ENCODE assay signal across 12 cellular contexts in the genomic region with DNA sequence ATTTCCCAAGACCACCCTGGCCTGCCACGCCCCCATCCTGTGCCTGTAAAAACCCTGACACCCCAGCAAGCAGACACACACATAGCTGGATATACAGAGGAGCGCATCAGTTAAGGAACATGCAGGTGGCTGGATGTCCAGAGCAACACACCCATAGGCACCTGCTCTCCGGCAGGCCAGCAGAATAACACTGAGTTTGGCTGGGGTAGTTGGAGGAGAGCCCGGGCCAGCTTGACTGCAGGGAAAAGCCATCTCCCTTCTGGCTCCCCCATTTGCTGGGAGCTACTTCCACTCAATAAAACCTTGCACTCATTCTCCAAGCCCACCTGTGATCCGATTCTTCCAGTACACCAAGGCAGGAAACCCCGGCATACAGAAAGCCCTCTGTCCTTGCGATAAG. TPM values are rescaled to one million over a fixed set of nuclear protein-coding genes. Genes with fewer than 3 reads are reported as not detected.
DNase-seq lines count a peak whose midpoint lies in the region; ATAC-seq and TF ChIP-seq lines count a peak whose summit lies in the region.
"Had no signal": no experiment of that assay in that cellular context is flagged by ENCODE, and none has a peak within 500 bp of the region (broad histone marks: within the 10 kb centered on the region; RNA-seq: fewer than 3 reads in every experiment).

No MANE protein-coding gene starts in this region.

- no peak overlapping the region for H3K23ac ChIP-seq in H9 (ENCODE audit: insufficient read length, low read depth, low read length)

- H3K79me2 ChIP-seq in H9 (ENCODE audit: insufficient read depth, low read length) = no peaks in the 10 kb centered on the region

- POLR2A ChIA-PET in WTC11 (lab: Charles Lee) = no interaction called here

- H3K36me3 Mint-ChIP-seq in H9 (ENCODE audit: insufficient read depth in 1 of 3, low read depth in 3 of 3) = no peaks in the 10 kb centered on the region
- no peaks in the 10 kb centered on the region for H3K36me3 Mint-ChIP-seq in WTC11
- H3K36me3 Mint-ChIP-seq in osteocyte (ENCODE audit: unreplicated experiment) = no peaks in the 10 kb centered on the region
- H3K36me3 Mint-ChIP-seq in activated naive CD4-positive, alpha-beta T cell treated with anti-CD3 and anti-CD28 coated beads for 36 hours (ENCODE audit: low read depth) = no peaks in the 10 kb centered on the region
- H3K36me3 Mint-ChIP-seq: CD4-positive, alpha-beta memory T cell had no signal

- H3K4me1 ChIP-seq in H9 (ENCODE audit: insufficient read depth, low read length) = no peaks in the 10 kb centered on the region

- H3K27ac Mint-ChIP-seq in H9 (no peak overlapping the region), WTC11 (no peak overlapping the region), osteocyte (ENCODE audit: unreplicated experiment) (no peak overlapping the region)
- no peak overlapping the region for H3K27ac Mint-ChIP-seq in activated naive CD4-positive, alpha-beta T cell treated with anti-CD3 and anti-CD28 coated beads for 36 hours

- no peak overlapping the region for H3K4ac ChIP-seq in H9 (ENCODE audit: low read depth, low read length)

- H2AFZ ChIP-seq in H9 (ENCODE audit: low read length) = no peak overlapping the region

- no peak overlapping the region for H3K14ac ChIP-seq in H9 (ENCODE audit: insufficient read depth, low read length)

- no peak overlapping the region for H3K4me2 ChIP-seq in H9 (ENCODE audit: insufficient read depth, insufficient read length, low read length)

- H2AK5ac ChIP-seq in H9 (ENCODE audit: insufficient read length, low read length) = no peak overlapping the region

- DNase-seq in H9 (peak; percentile 23), WTC11 (ENCODE audit: low spot score) (no peak), osteocyte (ENCODE audit: extremely low spot score, unreplicated experiment) (peak; percentile 53)
- DNase-seq in activated naive CD4-positive, alpha-beta T cell treated with anti-CD3 and anti-CD28 coated beads for 36 hours = no peak
- no peak for DNase-seq in activated CD4-positive, alpha-beta T cell treated with anti-CD3 and anti-CD28 coated beads for 48 hours
- DNase-seq: CD4-positive, alpha-beta memory T cell; COR-L47; DND-41; GDM1; H7 had no signal

- H3K4me3 Mint-ChIP-seq in H9 (no peak overlapping the region), WTC11 (no peak overlapping the region), osteocyte (ENCODE audit: unreplicated experiment) (no peak overlapping the region)
- H3K4me3 Mint-ChIP-seq in activated naive CD4-positive, alpha-beta T cell treated with anti-CD3 and anti-CD28 coated beads for 36 hours = no peak overlapping the region
- H3K4me3 Mint-ChIP-seq: CD4-positive, alpha-beta memory T cell had no signal

- no peak overlapping the region for H3T11ph ChIP-seq in H9 (ENCODE audit: low read length)

- no peaks in the 10 kb centered on the region for H3K23me2 ChIP-seq in H9 (ENCODE audit: insufficient read length, low read depth, low read length, poor library complexity, severe bottlenecking)

- H2BK15ac ChIP-seq in H9 (ENCODE audit: low read depth, low read length) = no peak overlapping the region

- H3K79me1 ChIP-seq in H9 (ENCODE audit: insufficient read depth, low read depth, low read length, poor library complexity, severe bottlenecking) = no peaks in the 10 kb centered on the region

- no peaks in the 10 kb centered on the region for H3K9me3 Mint-ChIP-seq in H9
- H3K9me3 Mint-ChIP-seq in WTC11 = peaks cover 12% of the 10 kb centered on the region
- no peaks in the 10 kb centered on the region for H3K9me3 Mint-ChIP-seq in osteocyte (ENCODE audit: unreplicated experiment)
- no peaks in the 10 kb centered on the region for H3K9me3 Mint-ChIP-seq in activated naive CD4-positive, alpha-beta T cell treated with anti-CD3 and anti-CD28 coated beads for 36 hours
- H3K9me3 Mint-ChIP-seq: CD4-positive, alpha-beta memory T cell had no signal

- H2BK20ac ChIP-seq in H9 (ENCODE audit: low read depth, low read length, poor library complexity, severe bottlenecking) = no peak overlapping the region

- peaks cover 13% of the 10 kb centered on the region in 2 experiments; a peak in 3 of 4 replicates for H3K4me1 Mint-ChIP-seq in H9
- H3K4me1 Mint-ChIP-seq in WTC11 = peaks cover 15% of the 10 kb centered on the region
- H3K4me1 Mint-ChIP-seq in osteocyte (ENCODE audit: unreplicated experiment) = peaks cover 8% of the 10 kb centered on the region
- H3K4me1 Mint-ChIP-seq in activated naive CD4-positive, alpha-beta T cell treated with anti-CD3 and anti-CD28 coated beads for 36 hours (ENCODE audit: low read depth) = no peaks in the 10 kb centered on the region
- H3K4me1 Mint-ChIP-seq: CD4-positive, alpha-beta memory T cell had no signal

- H2BK5ac ChIP-seq in H9 (ENCODE audit: insufficient read length, low read length) = no peak overlapping the region

- no peaks in the 10 kb centered on the region for H3K27me3 ChIP-seq in H9 (ENCODE audit: insufficient read depth, low read length)

- H4K5ac ChIP-seq in H9 (ENCODE audit: insufficient read length, low read depth, low read length) = no peak overlapping the region

- H3K18ac ChIP-seq in H9 (ENCODE audit: insufficient read length, low read depth, low read length) = no peak overlapping the region

- H2BK120ac ChIP-seq in H9 (ENCODE audit: low read depth, low read length, poor library complexity, severe bottlenecking) = no peak overlapping the region

- ATAC-seq in WTC11 = peak; percentile 36; the same call in 1 of the 2 replicates
- no peak for ATAC-seq in GM21367 (IDR thresholded peaks at IDR 0.05; ENCODE audit: unreplicated experiment)
- ATAC-seq: GM12878 had no signal

- no peak overlapping the region for H4K8ac ChIP-seq in H9 (replicated peaks; ENCODE audit: insufficient read length, low read depth, low read length)

- no CpG with 5 or more reads among the region's 7 CpGs for WGBS in H9 (ENCODE audit: extremely low coverage, insufficient read length, low lambda C conversion rate)

- H3K27me3 Mint-ChIP-seq in H9 (ENCODE audit: low read depth) = peaks cover 17% of the 10 kb centered on the region
- H3K27me3 Mint-ChIP-seq in WTC11 (ENCODE audit: low read depth) = no peaks in the 10 kb centered on the region; the same call in 1 of the 2 replicates
- peaks cover 28% of the 10 kb centered on the region for H3K27me3 Mint-ChIP-seq in osteocyte (ENCODE audit: unreplicated experiment)
- no peaks in the 10 kb centered on the region for H3K27me3 Mint-ChIP-seq in activated naive CD4-positive, alpha-beta T cell treated with anti-CD3 and anti-CD28 coated beads for 36 hours (ENCODE audit: low read depth)

- H4K20me1 ChIP-seq in H9 (ENCODE audit: control insufficient read depth, insufficient read depth, insufficient read length) = no peaks in the 10 kb centered on the region

- no peak overlapping the region for H3K9ac ChIP-seq in H9 (ENCODE audit: extremely low read depth, insufficient read length, low read length)

- no peak overlapping the region for H2BK12ac ChIP-seq in H9 (ENCODE audit: insufficient read length, low read depth, low read length)

- no peak for TF ChIP-seq CTCF in H9 (conservative IDR thresholded peaks at IDR 0.05)
- no peak for TF ChIP-seq CTCF in WTC11 (IDR thresholded peaks at IDR 0.05)
- no peak for TF ChIP-seq CTCF in osteocyte (IDR thresholded peaks at IDR 0.05)

- no peak overlapping the region for H3K56ac ChIP-seq in H9 (ENCODE audit: insufficient read length, low read depth, low read length)

- H4K91ac ChIP-seq in H9 (ENCODE audit: insufficient read length, low read depth, low read length) = no peak overlapping the region

- intact Hi-C loops in activated naive CD4-positive, alpha-beta T cell treated with anti-CD3 and anti-CD28 coated beads for 36 hours (cut with micrococcal nuclease) = no loop called here

- H3K9me3 ChIP-seq in H9 (ENCODE audit: control insufficient read depth, low read depth, low read length) = no peaks in the 10 kb centered on the region

- H3K27ac ChIP-seq in H9 (ENCODE audit: insufficient read length, low read depth, low read length) = no peak overlapping the region

- CTCF ChIA-PET in WTC11 (lab: Charles Lee) = interaction anchor here (1.1 to 1.9 kb wide), 5 partner anchors 9 to 332 kb away, joined by 3 to 9 read pairs (median 7); a partner anchor contains a TSS
- CTCF ChIA-PET in activated naive CD4-positive, alpha-beta T cell treated with anti-CD3 and anti-CD28 coated beads for 36 hours (lab: Charles Lee) = interaction anchor here (1.0 kb wide), 2 partner anchors 79 to 333 kb away, joined by 3 read pairs; no protein-coding TSS in a partner anchor

TF ChIP-seq in WTC11, 78 proteins besides CTCF, POLR2A, EP300 and RAD21:
- TF ChIP-seq NFATC4 (CRISPR knock-in tag; IDR thresholded peaks at IDR 0.05) (no peak), PRRX2 (CRISPR knock-in tag; IDR thresholded peaks at IDR 0.05) (no peak)
- TF ChIP-seq, protein P1, sequence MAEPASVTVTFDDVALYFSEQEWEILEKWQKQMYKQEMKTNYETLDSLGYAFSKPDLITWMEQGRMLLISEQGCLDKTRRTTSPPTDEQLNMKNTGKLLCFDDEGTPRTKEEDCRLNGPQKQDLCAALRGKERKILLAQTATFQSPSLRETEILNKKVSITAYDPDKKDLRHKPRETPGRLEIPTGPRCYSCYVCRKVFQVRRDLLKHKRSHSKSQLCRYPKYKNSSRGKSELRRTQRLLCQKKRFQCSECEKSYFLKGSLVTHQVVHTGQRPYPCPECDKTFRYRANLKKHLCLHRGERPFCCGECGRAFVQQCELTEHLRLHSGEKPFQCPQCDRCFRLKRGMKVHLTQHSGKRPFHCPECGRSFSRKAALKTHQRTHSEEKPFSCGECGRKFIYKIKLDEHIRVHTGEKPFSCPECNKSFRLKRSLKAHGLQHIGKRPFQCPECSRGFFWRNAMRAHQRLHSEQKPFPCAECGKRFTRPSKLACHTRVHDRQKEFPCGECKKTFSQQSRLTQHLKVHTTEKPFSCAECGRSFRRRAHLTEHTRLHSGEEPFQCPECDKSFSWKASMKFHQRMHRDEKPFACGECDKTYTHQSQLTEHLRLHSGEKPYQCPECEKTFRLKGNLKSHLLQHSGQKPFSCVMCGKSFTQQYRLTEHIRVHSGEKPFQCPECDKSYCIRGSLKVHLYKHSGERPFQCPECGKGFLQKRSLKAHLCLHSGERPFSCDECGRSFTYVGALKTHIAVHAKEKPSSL (CRISPR knock-in tag; conservative IDR thresholded peaks at IDR 0.05) = no peak

RNA-seq across cellular contexts. Expression of a gene that starts 8.9 kb away (rescaled TPM):
- total RNA-seq in H9 (2021) = 2.0 and 2.7 TPM in 2 replicates
- 2.5 to 3.8 TPM (median 3.5 TPM) in 3 replicates for total RNA-seq in WTC11 (2021)
- total RNA-seq in osteocyte = 4.6 and 5.3 TPM in 2 replicates
- total RNA-seq in activated naive CD4-positive, alpha-beta T cell treated with anti-CD3 and anti-CD28 coated beads for 36 hours = 1 to 10 TPM; 1.5 to 1.6 TPM

RNA-seq across cellular contexts. Expression of a gene that starts 28.1 kb away (rescaled TPM):
- total RNA-seq in H9 (2021) = 1,099 and 1,116 TPM in 2 replicates
- total RNA-seq in WTC11 (2021) = 1,082 to 1,187 TPM (median 1,146 TPM) in 3 replicates
- 756 and 802 TPM in 2 replicates for total RNA-seq in osteocyte
- total RNA-seq in activated naive CD4-positive, alpha-beta T cell treated with anti-CD3 and anti-CD28 coated beads for 36 hours = 1,000 to 10,000 TPM; 1,766 to 1,839 TPM

Comparison
In these comparisons a context has a peak if more than half of its experiments do, and no peak if none do; other contexts are left out.
1. DNase-seq: peak in H9 (single experiment) and osteocyte (single experiment); none in WTC11 (single experiment), activated naive CD4-positive, alpha-beta T cell treated with anti-CD3 and anti-CD28 coated beads for 36 hours (single experiment) and activated CD4-positive, alpha-beta T cell treated with anti-CD3 and anti-CD28 coated beads for 48 hours (single experiment).